14 cellular contexts compared by ENCODE assay signal in the genomic region with DNA sequence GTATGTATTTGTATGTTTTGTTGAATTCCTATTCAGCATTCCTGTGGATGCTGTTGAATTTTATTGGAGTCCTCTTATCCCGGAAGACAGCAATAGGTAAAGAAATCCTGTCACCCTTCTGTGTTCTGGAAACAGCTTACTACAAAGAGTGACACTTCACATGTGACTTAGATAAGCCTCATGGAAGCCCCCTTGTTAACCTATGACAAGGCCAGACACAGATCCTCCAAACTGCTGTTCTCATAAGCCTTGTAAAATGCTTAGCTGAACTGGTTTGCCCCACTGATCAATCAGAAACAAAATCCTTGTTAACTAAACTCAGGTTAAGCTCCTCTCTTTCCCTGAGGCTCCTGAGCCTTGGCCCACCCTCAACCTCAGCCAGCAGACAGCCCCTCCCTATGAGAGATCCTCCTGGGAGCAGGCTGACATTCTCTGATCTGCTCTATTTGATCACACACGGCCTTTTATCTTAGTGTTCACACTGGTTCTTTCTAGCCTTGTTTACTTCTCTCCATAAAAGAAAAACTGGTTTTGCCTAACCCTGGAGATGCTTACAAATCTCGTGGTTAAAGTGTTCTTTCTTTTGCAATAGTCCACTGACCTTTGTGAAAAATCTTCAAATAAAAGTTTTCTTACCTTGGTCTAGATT. TPM values are rescaled to one million over a fixed set of nuclear protein-coding genes. Genes with fewer than 3 reads are reported as not detected.
DNase-seq lines count a peak whose midpoint lies in the region; ATAC-seq and TF ChIP-seq lines count a peak whose summit lies in the region.
"Had no signal": no experiment of that assay in that cellular context is flagged by ENCODE, and none has a peak within 500 bp of the region (broad histone marks: within the 10 kb centered on the region; RNA-seq: fewer than 3 reads in every experiment).

No MANE protein-coding gene starts in this region.

- no peaks in the 10 kb centered on the region for H3K4me1 ChIP-seq in GM23248 (ENCODE audit: insufficient read depth)

- no peak overlapping the region for H3K4me3 Mint-ChIP-seq in progenitor cell of endocrine pancreas (ENCODE audit: low read depth)

- TF ChIP-seq CTCF in fibroblast of villous mesenchyme (IDR thresholded peaks at IDR 0.05; ENCODE audit: insufficient read depth, low read depth, low read length) (no peak), progenitor cell of endocrine pancreas (IDR thresholded peaks at IDR 0.05; ENCODE audit: unreplicated experiment) (no peak)

- H3K9me3 ChIP-seq in GM23248 (ENCODE audit: low read depth): no peaks in the 10 kb centered on the region

- no peaks in the 10 kb centered on the region for H3K36me3 Mint-ChIP-seq in progenitor cell of endocrine pancreas (ENCODE audit: insufficient read depth)

- no peaks in the 10 kb centered on the region for H3K36me3 ChIP-seq in GM23248 (ENCODE audit: low read depth)

- H3K79me2 ChIP-seq in GM23248 (ENCODE audit: insufficient read depth): no peaks in the 10 kb centered on the region

- 0 out of 2 replicates have a peak, but pooled peaks cover 2% of the 10 kb centered on the region for H3K9me2 ChIP-seq in GM23248 (ENCODE audit: insufficient read depth)

- no peak overlapping the region for H3K4me2 ChIP-seq in GM23248 (ENCODE audit: unreplicated experiment)

- H3K27ac Mint-ChIP-seq in progenitor cell of endocrine pancreas: peak overlapping the region; percentile 34

- ATAC-seq in GM18511 (IDR thresholded peaks at IDR 0.05; ENCODE audit: unreplicated experiment): no peak
- ATAC-seq in GM21447 (IDR thresholded peaks at IDR 0.05; ENCODE audit: unreplicated experiment): no peak

- no peaks in the 10 kb centered on the region for H3F3A ChIP-seq in GM23248 (ENCODE audit: insufficient read depth)

- 60 to 61% methylated on average over 3 of the region's 3 CpGs for WGBS in GM23248 (ENCODE audit: low coverage in 1 of 2, low lambda C conversion rate in 2 of 2, missing lambda C conversion rate in 2 of 2), 2 experiments

- H3K9me3 Mint-ChIP-seq in progenitor cell of endocrine pancreas (ENCODE audit: low read depth): peaks cover 3% of the 10 kb centered on the region

- peaks cover 7% of the 10 kb centered on the region for H3K4me1 Mint-ChIP-seq in progenitor cell of endocrine pancreas (ENCODE audit: low read depth)

- no peak overlapping the region for H3K27ac ChIP-seq in GM23248

- H2AFZ ChIP-seq in GM23248: no peak overlapping the region

- H4K20me1 ChIP-seq in GM23248 (ENCODE audit: insufficient read depth): no peaks in the 10 kb centered on the region

- no peak overlapping the region for H3K9ac ChIP-seq in GM23248

- no peak overlapping the region for H3K4me3 ChIP-seq in GM23248
- no peak overlapping the region for H3K4me3 ChIP-seq in fibroblast of villous mesenchyme (ENCODE audit: low read depth, low read length)

- H3K27me3 Mint-ChIP-seq in progenitor cell of endocrine pancreas: no peaks in the 10 kb centered on the region

- in situ Hi-C loops in GM23248 (cut with MboI) (no loop called here), SK-MEL-5 (cut with HindIII; ENCODE audit: low pct_unique_long_range_greater_than_20kb, low sequenced_read_pairs) (no loop called here)

- H3K27me3 ChIP-seq in GM23248 (replicated peaks; ENCODE audit: insufficient read depth): no peaks in the 10 kb centered on the region

- DNase-seq in GM23248 (peak; percentile 3), SK-MEL-5 (ENCODE audit: low read depth, low spot score) (peak; percentile 49), fibroblast of villous mesenchyme (ENCODE audit: low read depth) (peak; percentile 40), progenitor cell of endocrine pancreas (ENCODE audit: low spot score, unreplicated experiment) (no peak), CD1c-positive myeloid dendritic cell (ENCODE audit: extremely low spot score) (no peak), DMS114 treated with DMSO at 0.1 percent for 48 hours (lab: John Stamatoyannopoulos, UW; ENCODE audit: unreplicated experiment) (no peak)
- DNase-seq: caudate nucleus; effector CD4-positive, alpha-beta T cell; kidney glomerular epithelial cell; NCI-H1417 treated with DMSO at 0.1 percent for 48 hours; NCI-H2227 treated with DMSO at 0.1 percent for 48 hours; stimulated activated CD4-positive, alpha-beta T cell treated with anti-CD3 and anti-CD28 coated beads, Interleukin-4, amount 100 ng/mL, for 24 hours had no signal

RNA-seq across cellular contexts. Expression of a gene that starts 29.4 kb away (rescaled TPM):
- total RNA-seq in GM23248 (2014; rRNA removed; shearing (Covaris generic)): 127 and 131 TPM in 2 replicates
- 222 and 230 TPM in 2 replicates for polyA plus RNA-seq in GM23248 (2016; fragmentation: Nextera tagmentation; extraction: Ambion mirVana)
- 605 and 615 TPM in 2 replicates for total RNA-seq in SK-MEL-5 (2014; rRNA removed; shearing (Covaris generic))
- 372 and 456 TPM in 2 replicates for polyA plus RNA-seq in SK-MEL-5 (2015; cell fraction: cytosol; rRNA removed)
- polyA plus RNA-seq in SK-MEL-5 (2015; cell fraction: nucleus; rRNA removed): 68.9 and 79.0 TPM in 2 replicates
- total RNA-seq in fibroblast of villous mesenchyme (114 and 123 TPM in 2 replicates), progenitor cell of endocrine pancreas (121 and 123 TPM in 2 replicates)

RNA-seq across cellular contexts. Expression of a gene that starts 52.9 kb away (rescaled TPM):
- 0.76 and 1.1 TPM in 2 replicates for total RNA-seq in GM23248 (2014; rRNA removed; shearing (Covaris generic))
- 1.5 and 1.8 TPM in 2 replicates for polyA plus RNA-seq in GM23248 (2016; fragmentation: Nextera tagmentation; extraction: Ambion mirVana)
- total RNA-seq in SK-MEL-5 (2014; rRNA removed; shearing (Covaris generic)): 4.5 and 6.1 TPM in 2 replicates
- 16.8 and 19.3 TPM in 2 replicates for polyA plus RNA-seq in SK-MEL-5 (2015; cell fraction: cytosol; rRNA removed)
- polyA plus RNA-seq in SK-MEL-5 (2015; cell fraction: nucleus; rRNA removed): 106 and 146 TPM in 2 replicates
- total RNA-seq in fibroblast of villous mesenchyme (1.3 and 1.6 TPM in 2 replicates), progenitor cell of endocrine pancreas (11.2 and 11.9 TPM in 2 replicates)

RNA-seq across cellular contexts. Expression of a gene that starts 52.9 kb away (rescaled TPM):
- 4.9 and 10.7 TPM in 2 replicates for total RNA-seq in GM23248 (2014; rRNA removed; shearing (Covaris generic))
- 5.1 and 6.9 TPM in 2 replicates for polyA plus RNA-seq in GM23248 (2016; fragmentation: Nextera tagmentation; extraction: Ambion mirVana)
- total RNA-seq in SK-MEL-5 (2014; rRNA removed; shearing (Covaris generic)): 43.2 and 46.8 TPM in 2 replicates
- 73.8 and 103 TPM in 2 replicates for polyA plus RNA-seq in SK-MEL-5 (2015; cell fraction: cytosol; rRNA removed)
- polyA plus RNA-seq in SK-MEL-5 (2015; cell fraction: nucleus; rRNA removed): 58.3 and 69.8 TPM in 2 replicates
- total RNA-seq in fibroblast of villous mesenchyme (7.3 and 11.0 TPM in 2 replicates), progenitor cell of endocrine pancreas (6.5 and 7.1 TPM in 2 replicates)

Comparison
In these comparisons a context has a peak if more than half of its experiments do, and no peak if none do; other contexts are left out.
1. DNase-seq: peak in GM23248 (single experiment), SK-MEL-5 (single experiment) and fibroblast of villous mesenchyme (single experiment); none in progenitor cell of endocrine pancreas (single experiment), CD1c-positive myeloid dendritic cell (single experiment) and DMS114 treated with DMSO at 0.1 percent for 48 hours (single experiment).